ENCODE assay signal across 13 cellular contexts in the genomic region with DNA sequence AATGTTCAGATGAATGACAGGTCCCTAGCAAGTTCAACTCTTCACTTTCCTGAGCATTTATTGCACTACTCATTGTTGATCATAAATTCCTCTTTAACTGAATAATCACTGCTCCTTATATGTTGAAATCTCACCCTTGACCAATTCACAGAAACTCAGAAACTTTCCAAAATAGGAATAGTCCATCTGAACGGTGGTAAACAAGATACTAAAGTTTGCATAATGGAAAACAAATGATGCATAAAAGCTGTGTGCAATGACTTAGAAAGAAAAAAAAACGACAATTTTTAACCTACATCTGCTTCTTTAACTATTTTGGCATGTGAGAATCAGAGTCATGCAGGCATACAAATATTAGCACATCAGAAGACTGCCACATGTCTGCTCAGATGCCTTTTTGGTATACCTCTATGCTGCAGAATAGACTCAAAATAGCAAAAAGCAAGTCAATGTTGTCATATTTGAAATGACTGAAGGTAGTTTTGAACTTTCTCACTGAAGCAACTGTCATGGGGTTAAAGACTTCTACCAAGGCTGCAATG. TPM values are rescaled to one million over a fixed set of nuclear protein-coding genes. Genes with fewer than 3 reads are reported as not detected.
DNase-seq lines count a peak whose midpoint lies in the region; ATAC-seq and TF ChIP-seq lines count a peak whose summit lies in the region.
"Had no signal": no experiment of that assay in that cellular context is flagged by ENCODE, and none has a peak within 500 bp of the region (broad histone marks: within the 10 kb centered on the region; RNA-seq: fewer than 3 reads in every experiment).

No MANE protein-coding gene starts in this region.

- TF ChIP-seq CTCF in epithelial cell of esophagus (IDR thresholded peaks at IDR 0.05; ENCODE audit: insufficient read depth, low read depth, low read length, missing control alignments) (no peak), glutamatergic neuron (IDR thresholded peaks at IDR 0.05; ENCODE audit: partially characterized antibody, unreplicated experiment) (no peak)

- no peaks in the 10 kb centered on the region for H3K9me3 Mint-ChIP-seq in glutamatergic neuron (ENCODE audit: unreplicated experiment)

- H3K79me1 ChIP-seq in mesendoderm (ENCODE audit: low read length) = no peaks in the 10 kb centered on the region

- H2BK5ac ChIP-seq in mesendoderm (ENCODE audit: low read length) = no peak overlapping the region

- no peaks in the 10 kb centered on the region for H3K27me3 Mint-ChIP-seq in glutamatergic neuron (ENCODE audit: unreplicated experiment)
- H3K27me3 Mint-ChIP-seq: memory B cell had no signal

- no peaks in the 10 kb centered on the region for H3K4me1 Mint-ChIP-seq in glutamatergic neuron (ENCODE audit: low read depth, unreplicated experiment)

- WGBS in mesendoderm (ENCODE audit: extremely low coverage, insufficient coverage, low lambda C conversion rate) = no CpG with 5 or more reads among the region's 2 CpGs

- ATAC-seq in GM18508 (IDR thresholded peaks at IDR 0.05; ENCODE audit: insufficient read depth, unreplicated experiment) = peak; percentile 86
- peak; percentile 89 for ATAC-seq in GM21390 (IDR thresholded peaks at IDR 0.05; ENCODE audit: unreplicated experiment)
- peak; percentile 90 for ATAC-seq in HG03095 (IDR thresholded peaks at IDR 0.05; ENCODE audit: unreplicated experiment)

- H3K4ac ChIP-seq in mesendoderm (ENCODE audit: low read depth, low read length) = no peak overlapping the region

- no peak overlapping the region for H2AK5ac ChIP-seq in mesendoderm (ENCODE audit: low read length)

- H3K23ac ChIP-seq in mesendoderm (ENCODE audit: low read length) = no peak overlapping the region

- H3K4me1 ChIP-seq in mesendoderm (ENCODE audit: control insufficient read depth, low read depth, low read length) = no peaks in the 10 kb centered on the region
- H3K4me1 ChIP-seq: HAP-1, SJSA1 had no signal

- H2BK15ac ChIP-seq in mesendoderm (replicated peaks; ENCODE audit: low read depth) = no peak overlapping the region

- H3K27ac ChIP-seq in mesendoderm (ENCODE audit: low read depth, low read length) = no peak overlapping the region
- H3K27ac ChIP-seq: brain microvascular endothelial cell, SJSA1, skin epidermis had no signal

- H3K4me3 ChIP-seq in epithelial cell of esophagus (ENCODE audit: low read length) (no peak overlapping the region), mesendoderm (ENCODE audit: low read length) (no peak overlapping the region)
- H3K4me3 ChIP-seq: HAP-1, SJSA1, skin epidermis had no signal

- no peaks in the 10 kb centered on the region for H3K27me3 ChIP-seq in mesendoderm (ENCODE audit: insufficient read depth, low read length, poor library complexity)
- H3K27me3 ChIP-seq: brain microvascular endothelial cell, SJSA1 had no signal

- DNase-seq in epithelial cell of esophagus (ENCODE audit: low read depth) = peak; percentile 45
- no peak for DNase-seq in amygdala (lab: John Stamatoyannopoulos, UW)
- DNase-seq in glutamatergic neuron = no peak
- no peak for DNase-seq in mesendoderm
- DNase-seq in activated CD4-positive, alpha-beta T cell treated with anti-CD3 and anti-CD28 coated beads for 4 hours = no peak
- DNase-seq: brain microvascular endothelial cell had no signal

- H3K18ac ChIP-seq in mesendoderm (ENCODE audit: low read length) = no peak overlapping the region

- no peak overlapping the region for H3K4me2 ChIP-seq in mesendoderm (ENCODE audit: low read length)

- no peaks in the 10 kb centered on the region for H3K36me3 ChIP-seq in mesendoderm (ENCODE audit: control insufficient read depth, insufficient read depth, low read length)
- H3K36me3 ChIP-seq: brain microvascular endothelial cell, HAP-1, SJSA1 had no signal

- no peaks in the 10 kb centered on the region for H3K79me2 ChIP-seq in mesendoderm (ENCODE audit: control insufficient read depth, insufficient read depth, low read length)

- H4K8ac ChIP-seq in mesendoderm (ENCODE audit: low read depth, low read length) = no peak overlapping the region

- H3K9ac ChIP-seq in mesendoderm (ENCODE audit: low read length) = no peak overlapping the region

- H3K4me3 Mint-ChIP-seq in glutamatergic neuron (ENCODE audit: unreplicated experiment) = no peak overlapping the region
- H3K4me3 Mint-ChIP-seq: memory B cell had no signal

- H3K36me3 Mint-ChIP-seq in glutamatergic neuron (ENCODE audit: unreplicated experiment) = no peaks in the 10 kb centered on the region
- H3K36me3 Mint-ChIP-seq: memory B cell had no signal

- H3K27ac Mint-ChIP-seq in glutamatergic neuron (ENCODE audit: unreplicated experiment) = no peak overlapping the region
- H3K27ac Mint-ChIP-seq: memory B cell had no signal

- H4K5ac ChIP-seq in mesendoderm (ENCODE audit: low read length) = no peak overlapping the region

- no peak overlapping the region for H2BK120ac ChIP-seq in mesendoderm (ENCODE audit: low read depth, low read length)

- H3K56ac ChIP-seq in mesendoderm (ENCODE audit: low read length) = no peak overlapping the region

RNA-seq across cellular contexts. Expression of a gene that starts 34.8 kb away (rescaled TPM):
- not detected for total RNA-seq in glutamatergic neuron (ENCODE audit: unreplicated experiment)
- polyA plus RNA-seq in mesendoderm (2013, experiment 1 of 2) = not detected
- polyA plus RNA-seq in mesendoderm (2013, experiment 2 of 2) = not detected
- total RNA-seq: SJSA1 had no signal
